ENCODE assay signal across 8 cellular contexts in the genomic region with DNA sequence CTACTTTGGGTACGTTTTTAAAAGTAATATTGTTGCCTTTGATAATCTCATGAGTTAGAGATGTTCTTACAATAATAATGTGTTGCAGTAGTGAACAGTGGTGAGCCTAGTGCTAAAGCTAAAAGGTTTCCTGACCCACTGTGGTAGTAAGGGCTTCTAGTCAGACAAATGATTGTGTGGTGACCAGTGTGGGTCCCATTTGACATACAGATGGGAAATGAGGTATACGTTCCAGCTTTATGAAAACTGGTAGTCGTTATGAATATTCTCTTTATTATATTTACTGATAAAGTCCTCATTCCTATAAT. TPM values are rescaled to one million over a fixed set of nuclear protein-coding genes. Genes with fewer than 3 reads are reported as not detected.
A peak's percentile ranks its signal among the peaks of the same experiment; 100 is the strongest.
DNase-seq lines count a peak whose midpoint lies in the region; ATAC-seq and TF ChIP-seq lines count a peak whose summit lies in the region.

No MANE protein-coding gene starts in this region.

- no peak for TF ChIP-seq CTCF in left ventricle myocardium inferior (IDR thresholded peaks at IDR 0.05; ENCODE audit: borderline replicate concordance)
- no peak for TF ChIP-seq CTCF in left lung (IDR thresholded peaks at IDR 0.05)
- TF ChIP-seq CTCF in tibial artery (IDR thresholded peaks at IDR 0.05): no peak
- no peak for TF ChIP-seq CTCF in ovary (IDR thresholded peaks at IDR 0.05)

- intact Hi-C loops in left ventricle myocardium inferior (cut with micrococcal nuclease): no loop called here
- intact Hi-C loops in cardiac septum (cut with DNase I): loop anchor here (5.0 kb wide), 1 partner anchor 55 kb away; no protein-coding TSS in a partner anchor
- intact Hi-C loops in left lung (cut with DNase I): no loop called here
- intact Hi-C loops in tibial artery (cut with DNase I; ENCODE audit: low total_unique reads): loop anchor here (10.0 kb wide), 2 partner anchors 683 to 903 kb away; a partner anchor contains a TSS
- intact Hi-C loops in ovary (cut with DNase I): loop anchor here in 1 of 4 donors (10.0 kb wide), 1 partner anchor 767 kb away; no protein-coding TSS in a partner anchor

- H3K9me3 Mint-ChIP-seq in activated T-cell treated with anti-CD3 and anti-CD28 coated beads, Interleukin-2, amount 50 U/mL, for 72 hours: no peaks in the 10 kb centered on the region

- no peak for TF ChIP-seq EP300 in ovary (IDR thresholded peaks at IDR 0.05)

- H3K27me3 Mint-ChIP-seq in activated T-cell treated with anti-CD3 and anti-CD28 coated beads, Interleukin-2, amount 50 U/mL, for 72 hours (ENCODE audit: low read depth): no peaks in the 10 kb centered on the region

- ATAC-seq in activated T-cell treated with anti-CD3 and anti-CD28 coated beads, Interleukin-2, amount 50 U/mL, for 72 hours (replicated peaks in 1 of 2): no peak
- ATAC-seq in left lung: no peak
- ATAC-seq in GM19467 (IDR thresholded peaks at IDR 0.05; ENCODE audit: unreplicated experiment): no peak
- no peak for ATAC-seq in GM21786 (IDR thresholded peaks at IDR 0.05; ENCODE audit: unreplicated experiment)

- H3K4me3 ChIP-seq in left ventricle myocardium inferior (peak overlapping the region; percentile 87), left lung (peak overlapping the region in 1 of 2 donors; percentile 62), tibial artery (peak overlapping the region; percentile 77 to 80), ovary (no peak overlapping the region)

- H3K4me1 ChIP-seq in left ventricle myocardium inferior: peaks cover 50% of the 10 kb centered on the region
- peaks cover 10 to 39% of the 10 kb centered on the region in 2 donors for H3K4me1 ChIP-seq in left lung
- H3K4me1 ChIP-seq in tibial artery: peaks cover 0 to 20% (median 6%) of the 10 kb centered on the region in 4 donors
- H3K4me1 ChIP-seq in ovary (ENCODE audit: insufficient read depth): no peaks in the 10 kb centered on the region

- H3K27ac Mint-ChIP-seq in activated T-cell treated with anti-CD3 and anti-CD28 coated beads, Interleukin-2, amount 50 U/mL, for 72 hours: peak overlapping the region; percentile 97

- H3K4me3 Mint-ChIP-seq in activated T-cell treated with anti-CD3 and anti-CD28 coated beads, Interleukin-2, amount 50 U/mL, for 72 hours: peak overlapping the region; percentile 88 to 96

- peaks cover 7 to 10% of the 10 kb centered on the region in 2 donors for H3K36me3 Mint-ChIP-seq in activated T-cell treated with anti-CD3 and anti-CD28 coated beads, Interleukin-2, amount 50 U/mL, for 72 hours (ENCODE audit: insufficient read depth in 2 of 2)

- H3K27ac ChIP-seq in left ventricle myocardium inferior (replicated peaks) (peak overlapping the region; percentile 98), left lung (peak overlapping the region; percentile 100), tibial artery (peak overlapping the region; percentile 99 to 100), ovary (peak overlapping the region in 1 of 2 donors; percentile 100)

- H3K36me3 ChIP-seq in left ventricle myocardium inferior (peaks cover 6% of the 10 kb centered on the region), left lung (no peaks in the 10 kb centered on the region), tibial artery (no peaks in the 10 kb centered on the region), ovary (no peaks in the 10 kb centered on the region)

- peaks cover 65% of the 10 kb centered on the region for H3K4me1 Mint-ChIP-seq in activated T-cell treated with anti-CD3 and anti-CD28 coated beads, Interleukin-2, amount 50 U/mL, for 72 hours (ENCODE audit: low read depth)

- no peak for DNase-seq in left ventricle myocardium inferior
- no peak for DNase-seq in cardiac septum (ENCODE audit: low spot score)
- DNase-seq in activated T-cell treated with anti-CD3 and anti-CD28 coated beads, Interleukin-2, amount 50 U/mL, for 72 hours: peak; percentile 10 to 44
- no peak for DNase-seq in left lung
- no peak for DNase-seq in tibial artery
- no peak for DNase-seq in ovary

- TF ChIP-seq POLR2A in ovary (IDR thresholded peaks at IDR 0.05): no peak

- H3K27me3 ChIP-seq in left ventricle myocardium inferior (ENCODE audit: low read depth) (no peaks in the 10 kb centered on the region), left lung (no peaks in the 10 kb centered on the region), tibial artery (no peaks in the 10 kb centered on the region), ovary (no peaks in the 10 kb centered on the region)

- 43 to 58% (median 51%) methylated on average over 3 of the region's 3 CpGs for WGBS in ovary, 3 donors

- no peaks in the 10 kb centered on the region for H3K9me3 ChIP-seq in left ventricle myocardium inferior (replicated peaks)
- H3K9me3 ChIP-seq in left lung: no peaks in the 10 kb centered on the region
- H3K9me3 ChIP-seq in tibial artery: no peaks in the 10 kb centered on the region
- H3K9me3 ChIP-seq in ovary: no peaks in the 10 kb centered on the region

RNA-seq across cellular contexts. Expression of a gene that starts 1.8 kb away (rescaled TPM):
- total RNA-seq in left ventricle myocardium inferior (3.8 TPM), cardiac septum (4.1 TPM), left lung (10 to 100 TPM; 10.5 to 14.8 TPM), ovary (10 to 100 TPM in 6 of 7 donors, 1 to 10 TPM in 1; 8.8 to 22.7 (median 15.9) TPM)
- total RNA-seq in activated T-cell treated with anti-CD3 and anti-CD28 coated beads, Interleukin-2, amount 50 U/mL, for 72 hours: 10 to 100 TPM; 20.1 to 20.2 TPM
- 1 to 10 TPM; 2.6 to 3.4 TPM for polyA plus RNA-seq in ovary

Comparison
In these comparisons a context has a peak if more than half of its experiments do, and no peak if none do; other contexts are left out.
1. intact Hi-C loops: an anchor here in cardiac septum (5.0 kb wide) and tibial artery (10.0 kb wide); none called in left ventricle myocardium inferior and left lung.
2. DNase-seq: peak in activated T-cell treated with anti-CD3 and anti-CD28 coated beads, Interleukin-2, amount 50 U/mL, for 72 hours (2 of 2); none in left ventricle myocardium inferior (single experiment), cardiac septum (single experiment), left lung (0 of 2), tibial artery (0 of 2) and ovary (0 of 5).